Comparison of ENCODE assay signal across 17 cellular contexts in genomic region chr2:119684553-119684952, GRCh38.
"Had no signal": no experiment of that assay in that cellular context is flagged by ENCODE, and none has a peak within 500 bp of the region (broad histone marks: within the 10 kb centered on the region; RNA-seq: fewer than 3 reads in every experiment).

No MANE protein-coding gene starts in this region.

- H3K9me3 Mint-ChIP-seq: activated naive CD4-positive, alpha-beta T cell treated with anti-CD3 and anti-CD28 coated beads, Interleukin-2, amount 50 U/mL, for 24 hours; natural killer cell had no signal

- H3K9me3 ChIP-seq: left lung, suprapubic skin had no signal

- H3K27me3 ChIP-seq: left lung, suprapubic skin had no signal

- DNase-seq: activated CD4-positive, alpha-beta T cell treated with anti-CD3 and anti-CD28 coated beads, Interleukin-2, amount 50 U/mL, for 48 hours; activated CD4-positive, CD25-positive, alpha-beta regulatory T cell treated with anti-CD3 and anti-CD28 coated beads, Interleukin-2, amount 50 U/mL, for 72 hours; activated CD8-positive, alpha-beta memory T cell treated with anti-CD3 and anti-CD28 coated beads, Interleukin-2, amount 10 ng/mL, durations not matched to agents 7 days and 5 days; activated T-cell treated with anti-CD3 and anti-CD28 coated beads, Interleukin-2, amount 50 U/mL, for 1 hour; kidney; natural killer cell; right cardiac atrium; small intestine; stimulated activated CD4-positive, alpha-beta T cell treated with anti-CD3 and anti-CD28 coated beads, Interleukin-4, amount 100 ng/mL, for 24 hours; stimulated activated naive CD4-positive, alpha-beta T cell treated with Interleukin-2 at 50 U/mL for 16 hours; SW 1271 had no signal

- H3K4me3 Mint-ChIP-seq: activated CD8-positive, alpha-beta memory T cell treated with anti-CD3 and anti-CD28 coated beads, Interleukin-2, amount 10 ng/mL, durations not matched to agents 7 days and 5 days; activated naive CD4-positive, alpha-beta T cell treated with anti-CD3 and anti-CD28 coated beads, Interleukin-2, amount 50 U/mL, for 24 hours; natural killer cell had no signal

- H3K36me3 Mint-ChIP-seq: natural killer cell had no signal

- H3K27ac Mint-ChIP-seq: activated CD8-positive, alpha-beta memory T cell treated with anti-CD3 and anti-CD28 coated beads, Interleukin-2, amount 10 ng/mL, durations not matched to agents 7 days and 5 days; activated naive CD4-positive, alpha-beta T cell treated with anti-CD3 and anti-CD28 coated beads, Interleukin-2, amount 50 U/mL, for 24 hours; natural killer cell had no signal

- ATAC-seq: activated CD8-positive, alpha-beta memory T cell treated with anti-CD3 and anti-CD28 coated beads, Interleukin-2, amount 10 ng/mL, durations not matched to agents 7 days and 5 days; esophagus mucosa; left lung; natural killer cell; right cardiac atrium had no signal

- H3K27me3 Mint-ChIP-seq: activated CD8-positive, alpha-beta memory T cell treated with anti-CD3 and anti-CD28 coated beads, Interleukin-2, amount 10 ng/mL, durations not matched to agents 7 days and 5 days; activated naive CD4-positive, alpha-beta T cell treated with anti-CD3 and anti-CD28 coated beads, Interleukin-2, amount 50 U/mL, for 24 hours; progenitor cell of endocrine pancreas had no signal

- H3K4me3 ChIP-seq: left lung, suprapubic skin had no signal

- FAIRE-seq: endometrium, kidney, small intestine had no signal

- H3K27ac ChIP-seq: left lung, suprapubic skin had no signal
